In the genomic region with DNA sequence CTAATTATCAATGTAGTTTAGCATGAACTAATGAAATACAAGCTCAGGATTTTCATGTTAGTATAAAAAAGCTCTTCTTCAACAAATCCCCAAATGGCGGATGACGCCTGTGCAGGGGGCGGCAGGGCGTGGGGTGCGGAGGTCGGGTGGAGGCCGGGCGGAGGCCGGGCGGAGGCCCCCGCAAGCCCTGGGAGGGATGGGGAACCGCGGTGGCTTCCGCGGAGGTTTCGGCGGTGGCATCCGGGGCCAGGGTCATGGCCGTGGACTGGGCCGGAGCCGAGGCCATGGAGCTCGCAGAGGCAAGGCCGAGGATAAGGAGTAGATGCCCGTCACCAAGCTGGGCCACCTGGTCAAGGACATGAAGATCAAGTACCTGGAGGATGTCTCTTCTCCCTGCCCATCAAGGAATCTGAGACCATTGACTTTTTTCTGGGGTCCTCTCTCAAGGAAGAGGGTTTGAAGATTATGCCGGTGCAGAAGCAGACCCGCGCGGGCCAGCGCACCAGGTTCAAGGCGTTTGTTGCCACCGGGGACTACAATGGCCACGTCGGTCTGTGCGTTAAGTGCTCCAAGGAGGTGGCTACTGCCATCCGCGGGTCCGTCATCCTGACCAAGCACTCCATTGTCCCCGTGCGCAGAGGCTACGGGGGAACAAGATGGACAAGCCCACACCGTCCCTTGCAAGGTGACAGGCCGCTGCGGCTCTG, we compare ENCODE assay signal across 17 cellular contexts.
"Had no signal": no experiment of that assay in that cellular context is flagged by ENCODE, and none has a peak within 500 bp of the region (broad histone marks: within the 10 kb centered on the region; RNA-seq: fewer than 3 reads in every experiment).

No MANE protein-coding gene starts in this region.

- H3K27me3 ChIP-seq: dorsolateral prefrontal cortex, esophagus muscularis mucosa, gastroesophageal sphincter, heart right ventricle, left lung had no signal

- H3K27ac ChIP-seq: coronary artery, dorsolateral prefrontal cortex, esophagus muscularis mucosa, foreskin keratinocyte, gastroesophageal sphincter, left lung, lower lobe of right lung had no signal

- H3K36me3 ChIP-seq: esophagus muscularis mucosa, gastroesophageal sphincter, heart right ventricle, left lung, lower lobe of right lung had no signal

- H3K9me3 ChIP-seq: esophagus muscularis mucosa, gastroesophageal sphincter, heart right ventricle, left lung, lower lobe of right lung had no signal

- H3K4me3 ChIP-seq: coronary artery, dorsolateral prefrontal cortex, esophagus muscularis mucosa, gastroesophageal sphincter, heart right ventricle, left lung, lower lobe of right lung had no signal

- H3K4me1 ChIP-seq: esophagus muscularis mucosa, foreskin keratinocyte, gastroesophageal sphincter, heart right ventricle, left lung, lower lobe of right lung had no signal

- ATAC-seq: foreskin keratinocyte, gastroesophageal sphincter, heart right ventricle, left cardiac atrium, left lung, left ventricle myocardium superior, lower lobe of right lung had no signal

- DNase-seq: dorsolateral prefrontal cortex; effector CD4-positive, alpha-beta T cell; effector memory CD4-positive, alpha-beta T cell; foreskin keratinocyte; glutamatergic neuron; head of caudate nucleus; heart right ventricle; hippocampal formation; left cardiac atrium; left lung; left ventricle myocardium superior; lower lobe of right lung; mesendoderm; midbrain had no signal
